19 cellular contexts compared by ENCODE assay signal in genomic region chr18:35919179-35919578, GRCh38.
A peak's percentile ranks its signal among the peaks of the same experiment; 100 is the strongest.
DNase-seq lines count a peak whose midpoint lies in the region; ATAC-seq and TF ChIP-seq lines count a peak whose summit lies in the region.
"Had no signal": no experiment of that assay in that cellular context is flagged by ENCODE, and none has a peak within 500 bp of the region (broad histone marks: within the 10 kb centered on the region; RNA-seq: fewer than 3 reads in every experiment).

No MANE protein-coding gene starts in this region.

- no peak overlapping the region for H3K23ac ChIP-seq in mesendoderm (ENCODE audit: low read length)

- peak overlapping the region; percentile 34 for H3K56ac ChIP-seq in mesendoderm (ENCODE audit: low read length)

- H4K8ac ChIP-seq in mesendoderm (ENCODE audit: low read depth, low read length): no peak overlapping the region

- TF ChIP-seq POLR2A in breast epithelium (IDR thresholded peaks at IDR 0.05): no peak
- TF ChIP-seq POLR2A in esophagus muscularis mucosa (IDR thresholded peaks at IDR 0.05; ENCODE audit: low read depth): no peak

- no peak for TF ChIP-seq EP300 in esophagus muscularis mucosa (IDR thresholded peaks at IDR 0.05)

- 83% methylated on average over 2 of the region's 2 CpGs for WGBS in mammary epithelial cell (ENCODE audit: low coverage, missing lambda C conversion rate)
- WGBS in esophagus muscularis mucosa: 84% methylated on average over 2 of the region's 2 CpGs
- WGBS in mesendoderm (ENCODE audit: extremely low coverage, insufficient coverage, low lambda C conversion rate): no CpG with 5 or more reads among the region's 2 CpGs

- no peak overlapping the region for H2BK120ac ChIP-seq in mesendoderm (ENCODE audit: low read depth, low read length)

- H3K4me3 ChIP-seq in mammary epithelial cell (replicated peaks in 1 of 3; ENCODE audit: insufficient read depth in 1 of 3, low read depth in 2 of 3, low read length in 3 of 3) (no peak overlapping the region), breast epithelium (no peak overlapping the region), Panc1 (ENCODE audit: low read depth in 2 of 2, low read length in 2 of 2) (no peak overlapping the region), esophagus muscularis mucosa (no peak overlapping the region), mesendoderm (ENCODE audit: low read length) (no peak overlapping the region), WERI-Rb-1 (ENCODE audit: low read depth, low read length) (no peak overlapping the region)
- H3K4me3 ChIP-seq: A549; BLaER1 treated with 17β-estradiol and CSF1 and Interleukin-3, amounts not matched to agents 10 nM and 100 nM had no signal

- POLR2A ChIA-PET in Panc1 (lab: Charles Lee): no interaction called here

- CTCF ChIA-PET in mammary epithelial cell (lab: Charles Lee; ENCODE audit: low non-redundant PET) (no interaction called here), Panc1 (lab: Charles Lee) (no interaction called here)

- TF ChIP-seq CTCF in mammary epithelial cell (conservative IDR thresholded peaks at IDR 0.05 in 1 of 2, IDR thresholded peaks at IDR 0.05 in 1 of 2; ENCODE audit: extremely low read depth in 1 of 2, insufficient read depth in 1 of 2, low read depth in 1 of 2, low read length in 2 of 2): no peak
- no peak for TF ChIP-seq CTCF in breast epithelium (IDR thresholded peaks at IDR 0.05)
- no peak for TF ChIP-seq CTCF in Panc1 (IDR thresholded peaks at IDR 0.05)
- TF ChIP-seq CTCF in esophagus muscularis mucosa (IDR thresholded peaks at IDR 0.05): no peak
- no peak for TF ChIP-seq CTCF in WERI-Rb-1 (IDR thresholded peaks at IDR 0.05; ENCODE audit: low read depth, low read length)

- in situ Hi-C loops in mammary epithelial cell (cut with MboI; ENCODE audit: low sequenced_read_pairs in 2 of 2) (no loop called here), Panc1 (cut with HindIII; ENCODE audit: low pct_unique_long_range_greater_than_20kb, low sequenced_read_pairs) (no loop called here)

- H3K36me3 ChIP-seq in mammary epithelial cell (ENCODE audit: insufficient read depth, low read length) (no peaks in the 10 kb centered on the region), breast epithelium (no peaks in the 10 kb centered on the region), Panc1 (ENCODE audit: control insufficient read depth, insufficient read depth, low read length) (no peaks in the 10 kb centered on the region), esophagus muscularis mucosa (no peaks in the 10 kb centered on the region), mesendoderm (ENCODE audit: control insufficient read depth, insufficient read depth, low read length) (no peaks in the 10 kb centered on the region), WERI-Rb-1 (no peaks in the 10 kb centered on the region)
- H3K36me3 ChIP-seq: BLaER1 treated with 17β-estradiol and CSF1 and Interleukin-3, amounts not matched to agents 10 nM and 100 nM had no signal

- H3K4me2 ChIP-seq in mammary epithelial cell (ENCODE audit: insufficient read depth, low read depth, low read length) (no peak overlapping the region), mesendoderm (ENCODE audit: low read length) (no peak overlapping the region)
- H3K4me2 ChIP-seq: A549; BLaER1 treated with 17β-estradiol and CSF1 and Interleukin-3, amounts not matched to agents 10 nM and 100 nM had no signal

- peak overlapping the region; percentile 71 for H2AFZ ChIP-seq in mammary epithelial cell (ENCODE audit: low read depth, low read length)

- DNase-seq in mammary epithelial cell (no peak), breast epithelium (ENCODE audit: low spot score in 2 of 2) (no peak), Panc1 (ENCODE audit: low read depth, low spot score) (no peak), esophagus muscularis mucosa (ENCODE audit: extremely low spot score) (peak; percentile 90), mesendoderm (no peak), WERI-Rb-1 (no peak), SW 1271 (lab: John Stamatoyannopoulos, UW) (no peak)
- no peak for DNase-seq in effector CD8-positive, alpha-beta T cell (lab: John Stamatoyannopoulos, UW)
- DNase-seq: AML-193; Caco-2; Calu3; CD4-positive, alpha-beta T cell; CD8-positive, alpha-beta T cell; DMS79 treated with DMSO at 0.1 percent for 48 hours; GF-D8 had no signal

- H4K20me1 ChIP-seq in mammary epithelial cell (ENCODE audit: insufficient read depth, low read length): no peaks in the 10 kb centered on the region
- H4K20me1 ChIP-seq: BLaER1 treated with 17β-estradiol and CSF1 and Interleukin-3, amounts not matched to agents 10 nM and 100 nM had no signal

- H3K27ac ChIP-seq in mammary epithelial cell (ENCODE audit: insufficient read depth, low read depth, low read length): no peak overlapping the region
- H3K27ac ChIP-seq in breast epithelium: no peak overlapping the region
- H3K27ac ChIP-seq in Panc1 (ENCODE audit: low read length): peak overlapping the region; percentile 39; the same call in 1 of the 2 replicates
- H3K27ac ChIP-seq in esophagus muscularis mucosa (replicated peaks in 1 of 4): no peak overlapping the region
- H3K27ac ChIP-seq in mesendoderm (ENCODE audit: low read depth, low read length): no peak overlapping the region
- no peak overlapping the region for H3K27ac ChIP-seq in WERI-Rb-1
- H3K27ac ChIP-seq: 22Rv1; A549; BLaER1 treated with 17β-estradiol and CSF1 and Interleukin-3, amounts not matched to agents 10 nM and 100 nM; C4-2B had no signal

- no peaks in the 10 kb centered on the region for H3K79me2 ChIP-seq in mammary epithelial cell (ENCODE audit: insufficient read depth, low read length)
- no peaks in the 10 kb centered on the region for H3K79me2 ChIP-seq in mesendoderm (ENCODE audit: control insufficient read depth, insufficient read depth, low read length)

- dilution Hi-C loops in mammary epithelial cell (cut with HindIII; ENCODE audit: low sequenced_read_pairs): no loop called here

- H4K5ac ChIP-seq in mesendoderm (ENCODE audit: low read length): no peak overlapping the region

- BruUV-seq in mammary epithelial cell (replicated peaks; lab: Mats Ljungman, UMichigan): no TSS peak
- BruUV-seq in Panc1 (replicated peaks; lab: Mats Ljungman, UMichigan): no TSS peak

- H2BK5ac ChIP-seq in mesendoderm (ENCODE audit: low read length): no peak overlapping the region

- H2AK5ac ChIP-seq in mesendoderm (ENCODE audit: low read length): no peak overlapping the region

- H3K9me3 ChIP-seq in mammary epithelial cell (replicated peaks; ENCODE audit: insufficient read depth, low read length) (no peaks in the 10 kb centered on the region), breast epithelium (no peaks in the 10 kb centered on the region), Panc1 (ENCODE audit: control insufficient read depth, insufficient read depth, low read depth, low read length) (no peaks in the 10 kb centered on the region), esophagus muscularis mucosa (no peaks in the 10 kb centered on the region), WERI-Rb-1 (ENCODE audit: severe bottlenecking) (no peaks in the 10 kb centered on the region)
- H3K9me3 ChIP-seq: A549; BLaER1 treated with 17β-estradiol and CSF1 and Interleukin-3, amounts not matched to agents 10 nM and 100 nM; Caco-2 had no signal

- H3K4me1 ChIP-seq in mammary epithelial cell (ENCODE audit: insufficient read depth, low read length) (peaks cover 10% of the 10 kb centered on the region), breast epithelium (no peaks in the 10 kb centered on the region), Panc1 (ENCODE audit: control insufficient read depth, insufficient read depth, low read length) (peaks cover 8% of the 10 kb centered on the region), esophagus muscularis mucosa (peaks cover 0 to 6% (median 2%) of the 10 kb centered on the region in 4 donors), mesendoderm (ENCODE audit: control insufficient read depth, low read depth, low read length) (peaks cover 3% of the 10 kb centered on the region)
- H3K4me1 ChIP-seq: A549, Caco-2 had no signal

- no peak for ATAC-seq in Panc1
- ATAC-seq: A549; CD8-positive, alpha-beta T cell had no signal

- H3K27me3 ChIP-seq in mammary epithelial cell (ENCODE audit: insufficient read depth, low read length): no peaks in the 10 kb centered on the region
- no peaks in the 10 kb centered on the region for H3K27me3 ChIP-seq in breast epithelium
- no peaks in the 10 kb centered on the region for H3K27me3 ChIP-seq in Panc1 (ENCODE audit: control insufficient read depth, insufficient read depth, low read length)
- no peaks in the 10 kb centered on the region for H3K27me3 ChIP-seq in esophagus muscularis mucosa
- no peaks in the 10 kb centered on the region for H3K27me3 ChIP-seq in mesendoderm (ENCODE audit: insufficient read depth, low read length, poor library complexity)
- peaks cover 6% of the 10 kb centered on the region for H3K27me3 ChIP-seq in WERI-Rb-1 (ENCODE audit: insufficient read depth, low read depth, severe bottlenecking)
- H3K27me3 ChIP-seq: BLaER1 treated with 17β-estradiol and CSF1 and Interleukin-3, amounts not matched to agents 10 nM and 100 nM had no signal

- H3K79me1 ChIP-seq in mesendoderm (ENCODE audit: low read length): no peaks in the 10 kb centered on the region

- no peak overlapping the region for H3K4ac ChIP-seq in mesendoderm (ENCODE audit: low read depth, low read length)

- H3K18ac ChIP-seq in mesendoderm (ENCODE audit: low read length): no peak overlapping the region

- H2BK15ac ChIP-seq in mesendoderm (replicated peaks; ENCODE audit: low read depth): no peak overlapping the region

- H3K9ac ChIP-seq in mammary epithelial cell (ENCODE audit: insufficient read depth, low read length): no peak overlapping the region
- no peak overlapping the region for H3K9ac ChIP-seq in mesendoderm (ENCODE audit: low read length)
- H3K9ac ChIP-seq: BLaER1 treated with 17β-estradiol and CSF1 and Interleukin-3, amounts not matched to agents 10 nM and 100 nM had no signal

- intact Hi-C loops in mammary epithelial cell (cut with micrococcal nuclease) (no loop called here), breast epithelium (cut with DNase I; ENCODE audit: low total_unique reads) (no loop called here), Panc1 (cut with micrococcal nuclease; ENCODE audit: unreplicated experiment) (no loop called here), esophagus muscularis mucosa (cut with DNase I) (no loop called here)
